In the genomic region with DNA sequence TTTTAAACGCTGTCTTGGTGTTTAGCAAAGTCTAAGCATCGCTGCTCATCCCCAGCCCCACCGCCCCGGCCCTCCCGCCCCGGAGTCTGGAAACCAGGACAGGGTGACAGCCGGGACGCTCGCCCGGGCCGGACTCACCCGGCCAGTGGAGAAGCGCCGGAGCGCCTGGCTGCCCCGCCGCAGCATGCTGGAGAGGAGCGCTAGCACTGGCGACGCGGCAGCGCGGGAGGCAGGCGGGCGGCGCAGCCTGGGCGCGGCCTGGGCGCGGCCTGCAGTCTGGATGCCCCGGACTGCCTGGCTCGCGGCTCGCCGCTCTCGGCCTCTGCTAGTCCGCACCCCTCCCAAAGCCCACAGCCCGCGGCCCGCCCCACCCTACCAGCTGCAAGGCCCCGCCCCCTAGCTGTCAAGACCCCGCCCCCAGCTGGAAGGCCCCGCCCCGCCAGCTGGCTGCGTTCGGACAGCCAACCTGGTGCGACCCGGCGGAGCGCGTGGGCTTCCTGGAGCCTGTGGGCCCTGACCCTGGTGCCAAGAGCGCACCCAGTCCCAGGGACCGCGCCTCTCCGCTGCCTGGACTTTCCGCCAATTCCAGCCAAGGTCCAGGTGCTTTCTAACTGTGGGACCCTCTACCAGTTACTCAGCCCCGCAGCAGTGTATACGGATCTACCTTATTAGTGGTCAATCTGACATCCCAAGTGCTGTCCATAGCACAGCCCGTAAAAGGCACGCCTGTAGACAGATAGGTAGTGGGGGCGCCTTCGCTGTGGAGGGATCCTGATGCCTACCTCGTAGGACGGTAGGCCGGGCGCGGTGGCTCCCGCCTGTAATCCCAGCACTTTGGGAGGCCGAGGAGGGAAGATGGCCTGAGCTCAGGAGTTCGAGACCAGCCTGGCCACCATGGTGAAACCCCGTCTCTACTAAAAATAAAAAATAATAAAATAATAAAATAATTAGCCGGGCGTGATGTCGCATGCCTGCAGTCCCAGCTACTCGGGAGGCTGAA, we compare ENCODE assay signal across 8 cellular contexts. TPM values are rescaled to one million over a fixed set of nuclear protein-coding genes. Genes with fewer than 3 reads are reported as not detected.
DNase-seq lines count a peak whose midpoint lies in the region; ATAC-seq and TF ChIP-seq lines count a peak whose summit lies in the region.

Gene ALDH1L2, minus strand, starts transcription at position 208 of the 1,000 bp plus-strand sequence. Its CDS starts 22 bp downstream, at position 186.

- no peak within 1 kb of the TSS for H3K27ac Mint-ChIP-seq in stimulated activated effector memory CD8-positive, alpha-beta T cell treated with anti-CD3 and anti-CD28 coated beads, Interleukin-12 subunit alpha, Interleukin-12 subunit beta, amount 100 ng/mL, for 72 hours

- TF ChIP-seq POLR2A in erythroblast (IDR thresholded peaks at IDR 0.05; ENCODE audit: low read length) = no peak

- peak; percentile 97 for ATAC-seq in stimulated activated effector memory CD8-positive, alpha-beta T cell treated with anti-CD3 and anti-CD28 coated beads, Interleukin-12 subunit alpha, Interleukin-12 subunit beta, amount 100 ng/mL, for 72 hours

- no peaks in the 10 kb centered on the region for H3K36me3 Mint-ChIP-seq in stimulated activated effector memory CD8-positive, alpha-beta T cell treated with anti-CD3 and anti-CD28 coated beads, Interleukin-12 subunit alpha, Interleukin-12 subunit beta, amount 100 ng/mL, for 72 hours

- DNase-seq in GM04504 (ENCODE audit: low read depth) (peak; percentile 69), HCEC 1CT (peak; percentile 90), NCI-H446 (lab: John Stamatoyannopoulos, UW) (peak; percentile 20 to 65), activated T-cell treated with anti-CD3 and anti-CD28 coated beads for 4 hours (peak; percentile 19), erythroblast (lab: John Stamatoyannopoulos, UW) (peak; percentile 82 to 84), mucosa of gallbladder (ENCODE audit: low spot score) (peak; percentile 83), NCI-H1105 treated with DMSO at 0.1 percent for 48 hours (lab: John Stamatoyannopoulos, UW) (no peak)
- peak; percentile 51 to 73 for DNase-seq in stimulated activated effector memory CD8-positive, alpha-beta T cell treated with anti-CD3 and anti-CD28 coated beads, Interleukin-12 subunit alpha, Interleukin-12 subunit beta, amount 100 ng/mL, for 72 hours (ENCODE audit: low spot score in 2 of 2)

- H3K4me3 Mint-ChIP-seq in stimulated activated effector memory CD8-positive, alpha-beta T cell treated with anti-CD3 and anti-CD28 coated beads, Interleukin-12 subunit alpha, Interleukin-12 subunit beta, amount 100 ng/mL, for 72 hours = peak within 1 kb of the TSS; percentile 60

- peaks cover 3% of the 10 kb centered on the region for H3K9me3 Mint-ChIP-seq in stimulated activated effector memory CD8-positive, alpha-beta T cell treated with anti-CD3 and anti-CD28 coated beads, Interleukin-12 subunit alpha, Interleukin-12 subunit beta, amount 100 ng/mL, for 72 hours

- peaks cover 7% of the 10 kb centered on the region for H3K4me1 Mint-ChIP-seq in stimulated activated effector memory CD8-positive, alpha-beta T cell treated with anti-CD3 and anti-CD28 coated beads, Interleukin-12 subunit alpha, Interleukin-12 subunit beta, amount 100 ng/mL, for 72 hours

RNA-seq across cellular contexts. Expression of gene ALDH1L2, which starts in this region (rescaled TPM):
- 5.1 TPM for total RNA-seq in mucosa of gallbladder
